18 cellular contexts compared by ENCODE assay signal in the genomic region with DNA sequence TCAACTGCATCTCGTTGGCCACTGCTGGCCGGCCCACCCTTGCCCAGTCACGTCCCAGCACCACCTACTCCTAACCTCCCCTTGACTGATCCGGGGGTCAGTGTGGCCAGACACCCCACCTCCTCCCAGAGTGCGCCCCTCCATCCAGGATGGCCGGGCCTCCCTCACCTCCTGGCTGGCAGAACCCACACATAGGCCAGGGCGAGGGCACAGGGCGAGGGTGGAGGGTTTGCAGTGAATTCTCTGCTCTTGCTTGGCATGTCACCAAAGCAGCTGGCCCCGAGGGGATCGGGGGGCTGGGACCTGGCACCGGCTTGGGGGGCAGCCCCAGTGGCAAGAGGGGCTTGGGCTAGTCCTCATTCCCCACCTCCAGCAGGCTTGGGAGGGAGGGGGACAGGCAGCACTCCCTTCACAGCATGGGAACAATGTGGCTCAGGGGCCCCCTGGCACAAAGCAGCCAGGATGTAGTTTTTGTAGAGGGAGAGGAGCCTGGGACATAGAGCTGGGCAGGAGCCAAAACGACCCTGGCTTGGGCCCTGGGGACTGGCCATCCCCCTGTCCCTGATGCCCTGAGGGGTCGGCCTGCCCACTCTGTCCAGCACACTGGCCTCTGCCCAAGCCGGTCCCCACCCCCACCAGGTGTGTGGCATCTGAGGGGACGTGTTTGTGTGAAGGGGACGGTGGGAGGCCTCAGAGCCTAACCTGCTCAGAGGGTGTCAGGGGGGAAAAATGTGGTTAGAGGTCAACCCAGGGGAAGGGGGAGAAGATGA.
"Had no signal": no experiment of that assay in that cellular context is flagged by ENCODE, and none has a peak within 500 bp of the region (broad histone marks: within the 10 kb centered on the region; RNA-seq: fewer than 3 reads in every experiment).

No MANE protein-coding gene starts in this region.

- H3K27me3 ChIP-seq: esophagus muscularis mucosa, testis, tibial nerve had no signal

- ATAC-seq: gastrocnemius medialis; left cardiac atrium; psoas muscle; sciatic nerve; stimulated activated naive B cell treated with anti-CD40 and anti-IgM and Interleukin-4, amounts not matched to agents 10 μg/mL and 1 μg/mL and 100 μg/mL, for 72 hours had no signal

- H3K4me1 ChIP-seq: gastrocnemius medialis had no signal

- H3K9me3 ChIP-seq: esophagus muscularis mucosa, gastrocnemius medialis, psoas muscle, spleen, testis, tibial nerve had no signal

- FAIRE-seq: kidney had no signal

- DNase-seq: central memory CD4-positive, alpha-beta T cell; effector memory CD8-positive, alpha-beta T cell; gastrocnemius medialis; kidney; left cardiac atrium; psoas muscle; retina; spleen; stimulated activated CD4-positive, alpha-beta T cell treated with anti-CD3 and anti-CD28 coated beads, Interleukin-15, amount 100 ng/mL, for 24 hours; stimulated activated CD4-positive, alpha-beta T cell treated with anti-CD3 and anti-CD28 coated beads, Interleukin-1b, Interleukin-23, amount 100 ng/mL, for 48 hours; stimulated activated CD4-positive, alpha-beta T cell treated with anti-CD3 and anti-CD28 coated beads, Interleukin-4, amount 100 ng/mL, for 24 hours; stimulated activated naive B cell treated with anti-CD40 and anti-IgM and Interleukin-4, amounts not matched to agents 10 μg/mL and 1 μg/mL and 100 μg/mL, for 72 hours; stimulated activated naive CD8-positive, alpha-beta T cell treated with anti-CD3 and anti-CD28 coated beads, Interleukin-15, amount 100 ng/mL, for 72 hours; testis had no signal

- H3K36me3 ChIP-seq: gastrocnemius medialis had no signal

- H3K4me3 ChIP-seq: esophagus muscularis mucosa, gastrocnemius medialis, psoas muscle, spleen, testis, tibial nerve had no signal

- H3K27ac ChIP-seq: epithelial cell of prostate, esophagus muscularis mucosa, gastrocnemius medialis, psoas muscle, spleen, testis, tibial nerve had no signal
